In the genomic region with DNA sequence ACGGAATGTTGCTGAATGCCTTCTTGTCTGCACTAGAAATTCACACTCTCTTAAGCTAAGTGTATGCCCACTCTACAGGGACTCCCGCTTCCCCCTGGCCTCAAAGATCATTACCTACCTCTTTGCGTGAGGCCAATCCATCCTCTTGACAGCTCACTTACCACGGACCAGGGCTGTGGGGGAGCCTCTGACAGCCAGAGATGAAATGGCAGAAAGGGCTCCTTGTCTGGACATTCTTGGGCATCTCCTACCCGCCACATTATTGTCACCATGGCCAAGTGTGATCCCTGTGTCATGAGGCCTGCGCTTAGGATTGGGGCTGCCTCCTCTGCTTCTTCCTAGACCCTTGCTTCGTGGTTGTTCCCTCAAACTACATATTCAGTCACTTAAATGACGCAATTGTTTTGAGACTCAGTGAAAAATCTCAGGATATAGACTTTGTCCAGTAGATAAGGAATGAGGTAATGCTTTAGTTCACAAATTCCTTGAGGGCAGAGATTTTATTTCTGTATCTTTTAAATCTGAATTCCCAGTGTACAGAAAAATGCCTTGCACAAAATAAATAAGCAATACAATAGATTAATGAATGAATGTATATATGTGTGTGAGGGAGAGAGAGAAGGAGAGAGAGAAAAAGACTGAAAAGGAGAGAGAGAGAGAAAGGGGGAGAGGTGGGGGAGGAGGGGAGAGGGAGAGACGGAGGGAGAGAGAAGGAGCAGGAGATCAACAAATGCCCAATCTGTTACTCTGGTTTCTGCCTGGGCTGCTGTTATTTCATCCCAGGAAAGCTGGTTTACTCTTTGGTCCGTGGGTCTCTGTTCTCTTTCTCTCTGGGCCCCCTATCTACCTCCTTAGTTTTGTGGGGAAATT, we compare ENCODE assay signal across 19 cellular contexts.
DNase-seq lines count a peak whose midpoint lies in the region; ATAC-seq, FAIRE-seq and TF ChIP-seq lines count a peak whose summit lies in the region.
"Had no signal": no experiment of that assay in that cellular context is flagged by ENCODE, and none has a peak within 500 bp of the region (broad histone marks: within the 10 kb centered on the region; RNA-seq: fewer than 3 reads in every experiment).

No MANE protein-coding gene starts in this region.

- TF ChIP-seq POLR2A in HepG2 (IDR thresholded peaks at IDR 0.05; ENCODE audit: insufficient read depth in 1 of 2, low read depth in 2 of 2, low read length in 2 of 2) (no peak), right lobe of liver (IDR thresholded peaks at IDR 0.05) (no peak)

- H3K36me3 Mint-ChIP-seq in CD4-positive, alpha-beta T cell (ENCODE audit: low read depth) = no peaks in the 10 kb centered on the region
- no peaks in the 10 kb centered on the region for H3K36me3 Mint-ChIP-seq in CD8-positive, alpha-beta T cell
- H3K36me3 Mint-ChIP-seq: CD14-positive monocyte had no signal

- H3K4me1 Mint-ChIP-seq in CD4-positive, alpha-beta T cell (ENCODE audit: low read depth) = no peaks in the 10 kb centered on the region
- H3K4me1 Mint-ChIP-seq in CD8-positive, alpha-beta T cell (ENCODE audit: low read depth) = peaks cover 4% of the 10 kb centered on the region

- BruUV-seq in HepG2 (replicated peaks; lab: Mats Ljungman, UMichigan) = no TSS peak

- TF ChIP-seq CTCF in HepG2 (CRISPR knock-in tag; IDR thresholded peaks at IDR 0.05) = no peak
- no peak for TF ChIP-seq CTCF in right lobe of liver (IDR thresholded peaks at IDR 0.05)
- TF ChIP-seq CTCF in fibroblast of the aortic adventitia (IDR thresholded peaks at IDR 0.05; ENCODE audit: insufficient read depth, low read length) = no peak
- no peak for TF ChIP-seq CTCF in CD4-positive, alpha-beta T cell (IDR thresholded peaks at IDR 0.05)
- TF ChIP-seq CTCF in CD8-positive, alpha-beta T cell (IDR thresholded peaks at IDR 0.05) = no peak

- DNase-seq in HepG2 (ENCODE audit: low spot score) (no peak), right lobe of liver (no peak), fibroblast of the aortic adventitia (ENCODE audit: low read depth) (peak; percentile 66), posterior vena cava (ENCODE audit: low spot score) (peak; percentile 29), HAP-1 (ENCODE audit: low spot score in 2 of 2) (no peak), DMS53 treated with DMSO at 0.1 percent for 48 hours (lab: John Stamatoyannopoulos, UW; ENCODE audit: unreplicated experiment) (no peak)
- no peak for DNase-seq in CD4-positive, alpha-beta T cell
- no peak for DNase-seq in CD8-positive, alpha-beta T cell
- DNase-seq: DMS53; H9; NCI-H187; NCI-H226; NCI-H526; NK-92 treated with Interleukin-12 subunit alpha and Interleukin-12 subunit beta, amount 100 ng/mL, for 24 hours; OCI-M1; SHP77 treated with DMSO at 0.1 percent for 48 hours had no signal

- H2AFZ ChIP-seq in HepG2 (ENCODE audit: low read length) = no peak overlapping the region

- H3K4me2 ChIP-seq in HepG2 (ENCODE audit: low read depth, low read length) = no peak overlapping the region

- H3K36me3 ChIP-seq in HepG2 (replicated peaks in 1 of 2; ENCODE audit: control insufficient read depth in 1 of 2, insufficient read depth in 2 of 2, low read length in 2 of 2) (no peaks in the 10 kb centered on the region), right lobe of liver (no peaks in the 10 kb centered on the region), HAP-1 (replicated peaks) (no peaks in the 10 kb centered on the region)
- no peaks in the 10 kb centered on the region for H3K36me3 ChIP-seq in CD8-positive, alpha-beta T cell (ENCODE audit: insufficient read depth, low read length)

- no peak overlapping the region for H3K27ac ChIP-seq in HepG2 (ENCODE audit: extremely low read length, insufficient read depth, low read length)
- H3K27ac ChIP-seq in right lobe of liver = no peak overlapping the region
- H3K27ac ChIP-seq in CD4-positive, alpha-beta T cell (ENCODE audit: low read depth, low read length) = no peak overlapping the region
- H3K27ac ChIP-seq in CD8-positive, alpha-beta T cell (ENCODE audit: low read depth, low read length) = no peak overlapping the region
- H3K27ac ChIP-seq: HL-60 had no signal

- TF ChIP-seq RAD21 in HepG2 (CRISPR knock-in tag; IDR thresholded peaks at IDR 0.05) = no peak

- 12% methylated on average over 8 of the region's 10 CpGs for WGBS in HepG2 (ENCODE audit: low lambda C conversion rate)
- 68% methylated on average over 8 of the region's 10 CpGs for WGBS in right lobe of liver (ENCODE audit: insufficient coverage, low coverage, low lambda C conversion rate, missing lambda C conversion rate)

- no peaks in the 10 kb centered on the region for H3K79me2 ChIP-seq in HepG2 (ENCODE audit: insufficient read depth, low read length)

- H3K9me3 Mint-ChIP-seq in CD4-positive, alpha-beta T cell = peaks cover 5% of the 10 kb centered on the region
- peaks cover 8% of the 10 kb centered on the region for H3K9me3 Mint-ChIP-seq in CD8-positive, alpha-beta T cell
- H3K9me3 Mint-ChIP-seq: H9 had no signal

- H4K20me1 ChIP-seq in HepG2 (ENCODE audit: insufficient read depth, low read length) = no peaks in the 10 kb centered on the region

- CTCF ChIA-PET in HepG2 (lab: Yijun Ruan, JAX; ENCODE audit: low intra/inter-chr PET ratio, low total read pairs) = no interaction called here
- CTCF ChIA-PET in CD4-positive, alpha-beta T cell (lab: Charles Lee) = no interaction called here
- CTCF ChIA-PET in CD8-positive, alpha-beta T cell (lab: Charles Lee) = no interaction called here

- TF ChIP-seq EP300 in HepG2 (IDR thresholded peaks at IDR 0.05; ENCODE audit: low read depth in 2 of 2, low read length in 2 of 2) (no peak), HepG2 (CRISPR knock-in tag; IDR thresholded peaks at IDR 0.05; ENCODE audit: borderline replicate concordance) (no peak)

- no peak overlapping the region for H3K9ac ChIP-seq in HepG2 (ENCODE audit: insufficient read depth, low read depth, low read length)

- intact Hi-C loops in HepG2 (cut with micrococcal nuclease; ENCODE audit: unreplicated experiment) = no loop called here
- intact Hi-C loops in right lobe of liver (cut with DNase I) = no loop called here
- intact Hi-C loops in posterior vena cava (cut with DNase I) = no loop called here
- intact Hi-C loops in CD4-positive, alpha-beta T cell (cut with DNase I, micrococcal nuclease) = no loop called here
- intact Hi-C loops in CD8-positive, alpha-beta T cell (cut with DNase I, micrococcal nuclease) = no loop called here

- H3K4me1 ChIP-seq in HepG2 (ENCODE audit: insufficient read depth, low read length) = no peaks in the 10 kb centered on the region
- no peaks in the 10 kb centered on the region for H3K4me1 ChIP-seq in right lobe of liver
- no peaks in the 10 kb centered on the region for H3K4me1 ChIP-seq in HAP-1
- H3K4me1 ChIP-seq in CD8-positive, alpha-beta T cell (ENCODE audit: insufficient read depth, low read length) = no peaks in the 10 kb centered on the region

- no peaks in the 10 kb centered on the region for H3K9me3 ChIP-seq in HepG2 (ENCODE audit: low read length)
- H3K9me3 ChIP-seq in right lobe of liver = no peaks in the 10 kb centered on the region
- no peaks in the 10 kb centered on the region for H3K9me3 ChIP-seq in HAP-1
- no peaks in the 10 kb centered on the region for H3K9me3 ChIP-seq in CD4-positive, alpha-beta T cell (ENCODE audit: control insufficient read depth, low read length)
- H3K9me3 ChIP-seq in CD8-positive, alpha-beta T cell (ENCODE audit: low read length) = no peaks in the 10 kb centered on the region

- POLR2A ChIA-PET in HepG2 (lab: Yijun Ruan, JAX) = no interaction called here
- POLR2A ChIA-PET in CD4-positive, alpha-beta T cell (lab: Charles Lee) = no interaction called here
- POLR2A ChIA-PET in CD8-positive, alpha-beta T cell (lab: Charles Lee) = no interaction called here

- no peak for FAIRE-seq in HepG2 (lab: Jason Lieb, UNC)
- FAIRE-seq: HTR-8/SVneo had no signal

- peaks cover 0 to 16% of the 10 kb centered on the region in 2 experiments; a peak in 1 of 5 replicates for H3K27me3 ChIP-seq in HepG2 (ENCODE audit: control insufficient read depth in 1 of 2, insufficient read depth in 2 of 2, low read length in 2 of 2)
- no peaks in the 10 kb centered on the region for H3K27me3 ChIP-seq in right lobe of liver
- no peaks in the 10 kb centered on the region for H3K27me3 ChIP-seq in HAP-1 (ENCODE audit: low read depth)
- no peaks in the 10 kb centered on the region for H3K27me3 ChIP-seq in CD4-positive, alpha-beta T cell (ENCODE audit: control insufficient read depth, insufficient read depth, low read length)
- no peaks in the 10 kb centered on the region for H3K27me3 ChIP-seq in CD8-positive, alpha-beta T cell (ENCODE audit: insufficient read depth, low read length)

- H3K4me3 ChIP-seq in HepG2 (replicated peaks in 1 of 3; ENCODE audit: insufficient read depth in 1 of 3, low read depth in 2 of 3, low read length in 3 of 3) (no peak overlapping the region), right lobe of liver (no peak overlapping the region), fibroblast of the aortic adventitia (ENCODE audit: low read depth, low read length) (no peak overlapping the region), HAP-1 (no peak overlapping the region)
- no peak overlapping the region for H3K4me3 ChIP-seq in CD8-positive, alpha-beta T cell (ENCODE audit: low read depth, low read length)

- in situ Hi-C loops in HepG2 (cut with HindIII; ENCODE audit: extremely low pct_ligation_motif_present, low pct_unique_long_range_greater_than_20kb) (no loop called here), HAP-1 (cut with MboI; ENCODE audit: low sequenced_read_pairs) (no loop called here)

- ATAC-seq in HepG2 (no peak), right lobe of liver (no peak)
- ATAC-seq in CD4-positive, alpha-beta T cell (ENCODE audit: poor library complexity) = no peak
- no peak for ATAC-seq in CD8-positive, alpha-beta T cell

- no peak overlapping the region for H3K27ac Mint-ChIP-seq in CD4-positive, alpha-beta T cell
- no peak overlapping the region for H3K27ac Mint-ChIP-seq in CD8-positive, alpha-beta T cell
- H3K27ac Mint-ChIP-seq: CD14-positive monocyte, H9 had no signal

- no peaks in the 10 kb centered on the region for H3K27me3 Mint-ChIP-seq in CD4-positive, alpha-beta T cell
- no peaks in the 10 kb centered on the region for H3K27me3 Mint-ChIP-seq in CD8-positive, alpha-beta T cell (ENCODE audit: low read depth)

- H3K4me3 Mint-ChIP-seq in CD4-positive, alpha-beta T cell = no peak overlapping the region
- H3K4me3 Mint-ChIP-seq in CD8-positive, alpha-beta T cell = no peak overlapping the region
- H3K4me3 Mint-ChIP-seq: CD14-positive monocyte, H9 had no signal

TF ChIP-seq in HepG2, 621 proteins besides CTCF, POLR2A, EP300 and RAD21 (continues in another document):
- TF ChIP-seq, protein P1, sequence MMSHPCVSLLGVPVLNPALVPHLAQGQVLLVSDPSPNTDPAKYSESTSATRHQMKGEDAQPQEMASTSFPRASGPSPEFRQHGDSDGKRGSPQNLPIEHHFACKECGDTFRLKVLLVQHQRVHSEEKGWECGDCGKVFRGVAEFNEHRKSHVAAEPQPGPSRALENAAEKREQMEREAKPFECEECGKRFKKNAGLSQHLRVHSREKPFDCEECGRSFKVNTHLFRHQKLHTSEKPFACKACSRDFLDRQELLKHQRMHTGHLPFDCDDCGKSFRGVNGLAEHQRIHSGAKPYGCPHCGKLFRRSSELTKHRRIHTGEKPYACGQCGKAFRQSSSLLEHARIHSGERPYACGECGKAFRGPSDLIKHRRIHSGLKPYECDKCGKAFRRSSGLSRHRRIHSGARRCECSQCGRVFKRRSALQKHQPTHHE (CRISPR knock-in tag; IDR thresholded peaks at IDR 0.05; ENCODE audit: borderline replicate concordance) = no peak
- no peak for TF ChIP-seq TBP (CRISPR knock-in tag; IDR thresholded peaks at IDR 0.05)
- no peak for TF ChIP-seq RBM39 (IDR thresholded peaks at IDR 0.05; ENCODE audit: low read depth, low read length, poor library complexity, severe bottlenecking)

Comparison
In these comparisons a context has a peak if more than half of its experiments do, and no peak if none do; other contexts are left out.
1. DNase-seq: peak in fibroblast of the aortic adventitia (single experiment) and posterior vena cava (single experiment); none in HepG2 (single experiment), right lobe of liver (0 of 3), HAP-1 (0 of 2), CD4-positive, alpha-beta T cell (0 of 10), DMS53 treated with DMSO at 0.1 percent for 48 hours (single experiment) and CD8-positive, alpha-beta T cell (0 of 7).